Comparison of ENCODE assay signal across 9 cellular contexts in the genomic region with DNA sequence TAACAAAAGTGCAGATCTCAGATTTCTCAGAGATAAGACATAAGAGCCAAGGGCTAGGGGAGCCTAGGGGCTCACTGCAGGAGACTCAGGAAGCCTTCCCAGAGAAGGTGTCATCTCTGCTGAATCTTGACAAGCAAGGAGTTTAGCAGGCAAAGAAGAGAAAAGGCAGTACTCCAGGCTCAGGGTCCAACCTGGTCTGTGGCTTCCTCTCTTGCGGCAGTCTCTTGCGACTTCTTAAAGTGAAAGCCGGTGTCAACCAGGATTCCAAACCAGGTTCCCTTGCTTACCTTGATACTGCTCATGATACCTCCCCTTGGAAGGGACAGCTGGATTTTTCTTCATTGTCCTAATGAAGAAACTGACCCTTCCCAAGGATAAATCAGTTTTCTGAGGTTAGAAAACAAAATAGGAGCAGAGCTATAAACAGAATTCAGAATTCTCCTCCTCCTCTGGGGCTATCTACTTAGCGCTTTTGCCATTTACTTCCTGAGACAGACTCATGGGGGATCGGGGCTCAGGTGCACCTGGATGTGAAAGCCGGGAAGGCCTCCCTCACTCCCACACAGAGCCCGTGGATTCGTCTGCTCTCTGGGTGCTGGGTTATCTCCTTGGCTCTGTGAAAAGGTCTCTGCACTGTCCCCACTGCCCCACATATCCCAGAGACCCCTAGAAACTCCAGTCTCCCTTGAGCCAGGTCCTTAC. TPM values are rescaled to one million over a fixed set of nuclear protein-coding genes. Genes with fewer than 3 reads are reported as not detected.
DNase-seq lines count a peak whose midpoint lies in the region; ATAC-seq and TF ChIP-seq lines count a peak whose summit lies in the region.
"Had no signal": no experiment of that assay in that cellular context is flagged by ENCODE, and none has a peak within 500 bp of the region (broad histone marks: within the 10 kb centered on the region; RNA-seq: fewer than 3 reads in every experiment).

No MANE protein-coding gene starts in this region.

- peak overlapping the region; percentile 40 for H3K4me3 ChIP-seq in naive thymus-derived CD4-positive, alpha-beta T cell (ENCODE audit: low read length)
- no peak overlapping the region for H3K4me3 ChIP-seq in vagina

- peak overlapping the region; percentile 82 for H3K27ac Mint-ChIP-seq in stimulated activated naive CD8-positive, alpha-beta T cell treated with anti-CD3 and anti-CD28 coated beads, Interleukin-15, Interleukin-2, amounts not matched to agents 100 ng/mL and 50 ng/mL, for 24 hours
- H3K27ac Mint-ChIP-seq in central memory CD8-positive, alpha-beta T cell (ENCODE audit: low read depth): peak overlapping the region; percentile 76
- H3K27ac Mint-ChIP-seq in naive thymus-derived CD4-positive, alpha-beta T cell: peak overlapping the region in 8 of 9 donors; percentile 15 to 88 (median 70)

- H3K27me3 ChIP-seq in naive thymus-derived CD4-positive, alpha-beta T cell (ENCODE audit: control insufficient read depth in 2 of 2, insufficient read depth in 2 of 2, low read length in 2 of 2): no peaks in the 10 kb centered on the region
- H3K27me3 ChIP-seq in vagina: no peaks in the 10 kb centered on the region

- POLR2A ChIA-PET in naive thymus-derived CD4-positive, alpha-beta T cell (lab: Charles Lee): interaction anchor here (0.5 to 1.0 kb wide), 3 partner anchors 14 to 90 kb away, joined by 3 to 5 read pairs (median 5); no protein-coding TSS in a partner anchor

- TF ChIP-seq POLR2A in vagina (IDR thresholded peaks at IDR 0.05): no peak

- peaks cover 16% of the 10 kb centered on the region for H3K27me3 Mint-ChIP-seq in stimulated activated naive CD8-positive, alpha-beta T cell treated with anti-CD3 and anti-CD28 coated beads, Interleukin-15, Interleukin-2, amounts not matched to agents 100 ng/mL and 50 ng/mL, for 24 hours
- peaks cover 25% of the 10 kb centered on the region for H3K27me3 Mint-ChIP-seq in central memory CD8-positive, alpha-beta T cell
- H3K27me3 Mint-ChIP-seq in naive thymus-derived CD4-positive, alpha-beta T cell: peaks cover 0 to 26% (median 0%) of the 10 kb centered on the region in 5 donors

- H3K27ac ChIP-seq in naive thymus-derived CD4-positive, alpha-beta T cell (ENCODE audit: low read depth, low read length): no peak overlapping the region
- peak overlapping the region; percentile 92 for H3K27ac ChIP-seq in vagina

- H3K36me3 ChIP-seq in naive thymus-derived CD4-positive, alpha-beta T cell (ENCODE audit: control insufficient read depth in 2 of 3, insufficient read depth in 3 of 3, low read length in 3 of 3): no peaks in the 10 kb centered on the region
- H3K36me3 ChIP-seq in vagina: no peaks in the 10 kb centered on the region

- H3K36me3 Mint-ChIP-seq in stimulated activated naive CD8-positive, alpha-beta T cell treated with anti-CD3 and anti-CD28 coated beads, Interleukin-15, Interleukin-2, amounts not matched to agents 100 ng/mL and 50 ng/mL, for 24 hours (ENCODE audit: low read depth): no peaks in the 10 kb centered on the region
- H3K36me3 Mint-ChIP-seq in central memory CD8-positive, alpha-beta T cell (ENCODE audit: insufficient read depth): peaks cover 2% of the 10 kb centered on the region
- H3K36me3 Mint-ChIP-seq in naive thymus-derived CD4-positive, alpha-beta T cell: no peaks in the 10 kb centered on the region

- in situ Hi-C loops in GM13976 (cut with MboI; ENCODE audit: low sequenced_read_pairs, unreplicated experiment): no loop called here

- DNase-seq in stimulated activated naive CD8-positive, alpha-beta T cell treated with anti-CD3 and anti-CD28 coated beads, Interleukin-15, Interleukin-2, amounts not matched to agents 100 U/mL and 50 U/mL, for 24 hours: no peak
- DNase-seq in central memory CD8-positive, alpha-beta T cell (ENCODE audit: low spot score in 2 of 2): no peak
- DNase-seq in naive thymus-derived CD4-positive, alpha-beta T cell: peak in 5 of 9 donors; percentile 10 to 39 (median 29)
- peak in 1 of 2 donors; percentile 84 for DNase-seq in vagina (ENCODE audit: extremely low spot score in 2 of 2)
- no peak for DNase-seq in HuH-7.5 (ENCODE audit: low spot score)
- DNase-seq in GM13976 (ENCODE audit: low spot score): no peak
- DNase-seq: stimulated activated CD4-positive, alpha-beta T cell treated with anti-CD3 and anti-CD28 coated beads, Interleukin-4, amount 100 ng/mL, for 24 hours had no signal

- TF ChIP-seq CTCF in vagina (IDR thresholded peaks at IDR 0.05) (no peak), GM13976 (IDR thresholded peaks at IDR 0.05; ENCODE audit: borderline replicate concordance, control extremely low read depth, extremely low read depth, insufficient read depth, missing control alignments) (no peak)

- intact Hi-C loops in naive thymus-derived CD4-positive, alpha-beta T cell (cut with micrococcal nuclease): loop anchor here in 1 of 2 donors (1.0 kb wide), 1 partner anchor 14 kb away; no protein-coding TSS in a partner anchor
- intact Hi-C loops in vagina (cut with DNase I): no loop called here

- no peaks in the 10 kb centered on the region for H3K9me3 Mint-ChIP-seq in stimulated activated naive CD8-positive, alpha-beta T cell treated with anti-CD3 and anti-CD28 coated beads, Interleukin-15, Interleukin-2, amounts not matched to agents 100 ng/mL and 50 ng/mL, for 24 hours
- no peaks in the 10 kb centered on the region for H3K9me3 Mint-ChIP-seq in central memory CD8-positive, alpha-beta T cell
- H3K9me3 Mint-ChIP-seq in naive thymus-derived CD4-positive, alpha-beta T cell: peaks cover 0 to 2% (median 0%) of the 10 kb centered on the region in 11 donors

- no peak overlapping the region for H3K4me3 Mint-ChIP-seq in stimulated activated naive CD8-positive, alpha-beta T cell treated with anti-CD3 and anti-CD28 coated beads, Interleukin-15, Interleukin-2, amounts not matched to agents 100 ng/mL and 50 ng/mL, for 24 hours
- peak overlapping the region; percentile 67 for H3K4me3 Mint-ChIP-seq in central memory CD8-positive, alpha-beta T cell
- H3K4me3 Mint-ChIP-seq in naive thymus-derived CD4-positive, alpha-beta T cell: peak overlapping the region; percentile 5 to 81 (median 72)

- CTCF ChIA-PET in naive thymus-derived CD4-positive, alpha-beta T cell (lab: Charles Lee): interaction anchor here (0.7 to 1.1 kb wide), 3 partner anchors 9 to 42 kb away, joined by 3 to 4 read pairs (median 3); no protein-coding TSS in a partner anchor

- no peaks in the 10 kb centered on the region for H3K9me3 ChIP-seq in naive thymus-derived CD4-positive, alpha-beta T cell (ENCODE audit: control insufficient read depth in 2 of 3, low read length in 3 of 3)
- no peaks in the 10 kb centered on the region for H3K9me3 ChIP-seq in vagina

- no peak for ATAC-seq in stimulated activated naive CD8-positive, alpha-beta T cell treated with anti-CD3 and anti-CD28 coated beads, Interleukin-15, Interleukin-2, amounts not matched to agents 100 U/mL and 50 U/mL, for 24 hours
- ATAC-seq in central memory CD8-positive, alpha-beta T cell (replicated peaks; ENCODE audit: extremely low read depth, poor library complexity, severe bottlenecking): peak; percentile 54
- peak; percentile 57 for ATAC-seq in naive thymus-derived CD4-positive, alpha-beta T cell
- ATAC-seq in HG03139 (IDR thresholded peaks at IDR 0.05; ENCODE audit: unreplicated experiment): no peak

- H3K4me1 ChIP-seq in naive thymus-derived CD4-positive, alpha-beta T cell (ENCODE audit: control insufficient read depth in 2 of 2, insufficient read depth in 2 of 2, low read length in 2 of 2): peaks cover 0 to 24% of the 10 kb centered on the region in 2 donors
- peaks cover 66% of the 10 kb centered on the region for H3K4me1 ChIP-seq in vagina

- H3K4me1 Mint-ChIP-seq in stimulated activated naive CD8-positive, alpha-beta T cell treated with anti-CD3 and anti-CD28 coated beads, Interleukin-15, Interleukin-2, amounts not matched to agents 100 ng/mL and 50 ng/mL, for 24 hours (ENCODE audit: low read depth): peaks cover 28% of the 10 kb centered on the region
- peaks cover 27% of the 10 kb centered on the region for H3K4me1 Mint-ChIP-seq in central memory CD8-positive, alpha-beta T cell
- peaks cover 23 to 45% (median 34%) of the 10 kb centered on the region in 7 donors for H3K4me1 Mint-ChIP-seq in naive thymus-derived CD4-positive, alpha-beta T cell

RNA-seq across cellular contexts. Expression of a gene that starts 1.8 kb away (rescaled TPM):
- 1 to 10 TPM in 4 of 5 experiments, under 1 TPM in 1; 0.22 to 5.3 (median 3.6) TPM for total RNA-seq in naive thymus-derived CD4-positive, alpha-beta T cell
- 1 to 10 TPM in 1 of 2 donors, under 1 TPM in 1; 0.84 to 1.2 TPM for polyA plus RNA-seq in naive thymus-derived CD4-positive, alpha-beta T cell
- 55.2 TPM for total RNA-seq in vagina

RNA-seq across cellular contexts. Expression of a gene that starts 6.8 kb away (rescaled TPM):
- 10 to 100 TPM in 1 of 5 experiments, 1 to 10 TPM in 3, under 1 TPM in 1; 0.34 to 25.2 (median 2.2) TPM for total RNA-seq in naive thymus-derived CD4-positive, alpha-beta T cell
- not detected for polyA plus RNA-seq in naive thymus-derived CD4-positive, alpha-beta T cell
- 146 TPM for total RNA-seq in vagina

RNA-seq across cellular contexts. Expression of a gene that starts 35.2 kb away (rescaled TPM):
- total RNA-seq in naive thymus-derived CD4-positive, alpha-beta T cell: 10 to 100 TPM; 40.9 to 99.4 (median 67.3) TPM
- 10 to 100 TPM; 24.1 to 46.3 TPM for polyA plus RNA-seq in naive thymus-derived CD4-positive, alpha-beta T cell
- total RNA-seq in vagina: 271 TPM

Comparison
In these comparisons a context has a peak if more than half of its experiments do, and no peak if none do; other contexts are left out.
1. ATAC-seq: peak in central memory CD8-positive, alpha-beta T cell (single experiment) and naive thymus-derived CD4-positive, alpha-beta T cell (single experiment); none in stimulated activated naive CD8-positive, alpha-beta T cell treated with anti-CD3 and anti-CD28 coated beads, Interleukin-15, Interleukin-2, amounts not matched to agents 100 U/mL and 50 U/mL, for 24 hours (single experiment) and HG03139 (single experiment).
2. DNase-seq: peak in naive thymus-derived CD4-positive, alpha-beta T cell (5 of 9); none in stimulated activated naive CD8-positive, alpha-beta T cell treated with anti-CD3 and anti-CD28 coated beads, Interleukin-15, Interleukin-2, amounts not matched to agents 100 U/mL and 50 U/mL, for 24 hours (single experiment), central memory CD8-positive, alpha-beta T cell (0 of 2), HuH-7.5 (single experiment) and GM13976 (single experiment).
3. Peak in every context shown above with its lines, with median percentiles within 50 percentile points of each other: H3K27ac Mint-ChIP-seq.